8 cellular contexts compared by ENCODE assay signal in the genomic region with DNA sequence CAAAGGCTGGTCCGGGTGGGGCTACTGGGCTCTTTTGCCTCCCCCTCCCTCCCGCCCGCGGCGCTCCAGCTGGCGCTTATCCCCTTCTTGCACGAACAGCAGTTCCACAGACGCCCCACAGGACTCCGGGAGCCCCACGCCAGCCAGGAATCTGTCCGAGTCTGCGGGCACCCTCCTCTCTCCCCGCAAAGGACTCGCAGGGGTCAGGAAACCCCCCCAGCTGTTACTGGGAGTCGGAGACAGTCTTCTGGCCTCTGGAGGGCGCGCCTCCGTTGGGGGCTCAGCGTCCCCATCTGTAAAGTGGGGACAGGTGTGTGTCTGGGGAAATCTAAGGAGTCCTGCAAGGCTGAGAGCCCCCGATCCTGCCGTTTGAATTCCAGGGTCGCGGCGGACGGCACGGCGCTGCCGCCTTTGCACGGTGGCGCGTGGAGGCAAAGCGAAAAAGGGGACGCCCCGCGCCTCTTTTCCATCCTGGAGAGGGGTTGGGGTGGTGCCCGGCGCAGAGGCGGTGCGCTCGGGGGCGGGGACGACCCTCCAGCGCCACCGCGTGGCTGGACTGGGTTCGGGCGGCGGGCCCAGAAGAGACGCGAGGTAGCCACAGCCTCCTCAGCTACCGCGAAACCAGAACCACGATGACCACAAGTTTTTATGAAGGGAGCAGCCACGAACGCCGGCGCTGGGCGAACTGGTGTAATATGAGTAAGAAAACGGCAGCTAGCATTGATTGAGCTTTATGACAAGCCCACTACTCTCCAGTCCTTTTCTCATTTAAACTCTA. TPM values are rescaled to one million over a fixed set of nuclear protein-coding genes. Genes with fewer than 3 reads are reported as not detected.
DNase-seq lines count a peak whose midpoint lies in the region; ATAC-seq and TF ChIP-seq lines count a peak whose summit lies in the region.

No MANE protein-coding gene starts in this region.

- DNase-seq in DMS153 treated with DMSO at 0.1 percent for 48 hours (lab: John Stamatoyannopoulos, UW; ENCODE audit: unreplicated experiment) (peak; percentile 26), DMS153 (lab: John Stamatoyannopoulos, UW) (no peak), NCI-H226 (peak; percentile 37), choroid plexus epithelial cell (ENCODE audit: low read depth) (peak; percentile 83), left lobe of liver (ENCODE audit: low spot score) (peak; percentile 83)
- DNase-seq in activated CD4-positive, alpha-beta T cell treated with anti-CD3 and anti-CD28 coated beads for 24 hours (ENCODE audit: low read depth in 2 of 2), result peak; percentile 70 to 75
- peak; percentile 82 for DNase-seq in stimulated activated CD4-positive, alpha-beta T cell treated with anti-CD3 and anti-CD28 coated beads, Interleukin-1b, Interleukin-23, amount 100 ng/mL, for 48 hours

- peak overlapping the region; percentile 48 for H3K4me3 ChIP-seq in choroid plexus epithelial cell (ENCODE audit: low read depth, low read length)

- ATAC-seq in HG02981 (IDR thresholded peaks at IDR 0.05; ENCODE audit: unreplicated experiment) (peak; percentile 68), left lobe of liver (peak; percentile 100)

- TF ChIP-seq CTCF in choroid plexus epithelial cell (conservative IDR thresholded peaks at IDR 0.05; ENCODE audit: low read depth, low read length), result peak; percentile 74

RNA-seq across cellular contexts. Expression of gene CCIN, which starts 2.8 kb away (rescaled TPM):
- not detected for total RNA-seq in left lobe of liver

RNA-seq across cellular contexts. Expression of gene CLTA, which starts 24.4 kb away (rescaled TPM):
- total RNA-seq in left lobe of liver, result 61.8 TPM

RNA-seq across cellular contexts. Expression of gene GLIPR2, which starts 29.8 kb away (rescaled TPM):
- 1.5 TPM for total RNA-seq in left lobe of liver
